14 cellular contexts compared by ENCODE assay signal in the genomic region with DNA sequence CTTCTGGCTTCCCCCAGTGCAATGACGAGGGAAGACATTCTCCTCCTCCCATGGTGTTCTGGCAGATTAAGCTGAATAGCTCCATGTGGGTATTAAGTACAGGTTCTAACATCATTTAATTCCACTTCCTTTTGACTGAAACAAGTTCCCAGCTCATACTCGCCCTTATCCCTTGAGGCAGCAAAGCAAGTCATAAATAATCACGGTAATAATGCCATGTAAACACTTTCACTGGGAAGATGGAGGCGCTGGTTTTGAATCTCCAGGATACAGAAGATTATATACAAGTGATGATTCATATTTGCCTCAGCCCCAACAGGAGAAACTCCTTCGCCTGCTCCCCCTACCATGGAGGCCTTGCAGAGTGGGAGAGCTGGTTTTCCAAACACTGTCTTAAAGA.
DNase-seq lines count a peak whose midpoint lies in the region; ATAC-seq and TF ChIP-seq lines count a peak whose summit lies in the region.
"Had no signal": no experiment of that assay in that cellular context is flagged by ENCODE, and none has a peak within 500 bp of the region (broad histone marks: within the 10 kb centered on the region; RNA-seq: fewer than 3 reads in every experiment).

No MANE protein-coding gene starts in this region.

- no peak for DNase-seq in AG04450 (ENCODE audit: low read depth, low spot score)
- peak; percentile 26 for DNase-seq in HT1080 (ENCODE audit: low read depth)
- peak; percentile 47 for DNase-seq in astrocyte of the spinal cord (ENCODE audit: low read depth, low spot score)
- DNase-seq in iris pigment epithelial cell (ENCODE audit: low read depth) = peak; percentile 67
- no peak for DNase-seq in C1 segment of cervical spinal cord (lab: John Stamatoyannopoulos, UW)
- DNase-seq in activated T-helper 1 cell treated with anti-CD3 and anti-CD28 coated beads, Interleukin-12 subunit alpha, Interleukin-12 subunit beta, Interleukin-2, Interleukin-4 antibody, amounts not matched to agents 30 ng/mL and 10 ng/mL and 1 ng/mL, durations not matched to agents 14 hours and 24 hours and 36 hours (ENCODE audit: low spot score) = no peak
- no peak for DNase-seq in DMS 273 (lab: John Stamatoyannopoulos, UW; ENCODE audit: unreplicated experiment)
- DNase-seq: activated naive CD8-positive, alpha-beta T cell treated with anti-CD3 and anti-CD28 coated beads, Interleukin-2, amount 50 U/mL, for 24 hours; activated T-cell treated with anti-CD3 and anti-CD28 coated beads for 4 hours; NCI-H1436; NK-92 treated with Interleukin-12 subunit alpha and Interleukin-12 subunit beta, amount 100 ng/mL, for 24 hours had no signal

- no peak overlapping the region for H3K4me3 ChIP-seq in AG04450 (ENCODE audit: low read depth, low read length)
- H3K4me3 ChIP-seq in astrocyte of the spinal cord (ENCODE audit: low read depth, low read length) = no peak overlapping the region

- H3K27ac Mint-ChIP-seq in activated T-helper 1 cell treated with anti-CD3 and anti-CD28 coated beads, Interleukin-12 subunit alpha, Interleukin-12 subunit beta, Interleukin-2, Interleukin-4 antibody, amounts not matched to agents 30 ng/mL and 10 ng/mL and 1 ng/mL, durations not matched to agents 14 hours and 24 hours and 36 hours = no peak overlapping the region
- H3K27ac Mint-ChIP-seq: activated naive CD8-positive, alpha-beta T cell treated with anti-CD3 and anti-CD28 coated beads, Interleukin-2, amount 50 U/mL, for 24 hours; dendritic cell treated with granulocyte-macrophage colony-stimulating factor and Interleukin-4, amounts not matched to agents 40 ng/mL and 50 ng/mL, for 4 days had no signal

- POLR2A ChIA-PET in AG04450 (lab: Yijun Ruan, JAX) = no interaction called here

- CTCF ChIA-PET in AG04450 (lab: Charles Lee) = no interaction called here

- TF ChIP-seq CTCF in AG04450 (IDR thresholded peaks at IDR 0.05; ENCODE audit: low read depth, low read length) (no peak), astrocyte of the spinal cord (IDR thresholded peaks at IDR 0.05; ENCODE audit: low read depth, low read length) (no peak)

- H3K36me3 Mint-ChIP-seq in activated T-helper 1 cell treated with anti-CD3 and anti-CD28 coated beads, Interleukin-12 subunit alpha, Interleukin-12 subunit beta, Interleukin-2, Interleukin-4 antibody, amounts not matched to agents 30 ng/mL and 10 ng/mL and 1 ng/mL, durations not matched to agents 14 hours and 24 hours and 36 hours (ENCODE audit: low read depth) = no peaks in the 10 kb centered on the region

- H3K27me3 ChIP-seq in AG04450 (ENCODE audit: control insufficient read depth, insufficient read depth, low read length) = peaks cover 25% of the 10 kb centered on the region

- no peaks in the 10 kb centered on the region for H3K9me3 Mint-ChIP-seq in activated T-helper 1 cell treated with anti-CD3 and anti-CD28 coated beads, Interleukin-12 subunit alpha, Interleukin-12 subunit beta, Interleukin-2, Interleukin-4 antibody, amounts not matched to agents 30 ng/mL and 10 ng/mL and 1 ng/mL, durations not matched to agents 14 hours and 24 hours and 36 hours
- H3K9me3 Mint-ChIP-seq: activated naive CD8-positive, alpha-beta T cell treated with anti-CD3 and anti-CD28 coated beads, Interleukin-2, amount 50 U/mL, for 24 hours; dendritic cell treated with granulocyte-macrophage colony-stimulating factor and Interleukin-4, amounts not matched to agents 40 ng/mL and 50 ng/mL, for 4 days had no signal

- peak overlapping the region; percentile 11 for H3K27ac ChIP-seq in AG04450 (ENCODE audit: low read depth, low read length)
- H3K27ac ChIP-seq: VCaP had no signal

- H3K9me3 ChIP-seq in AG04450 (ENCODE audit: control insufficient read depth, insufficient read depth, low read length) = no peaks in the 10 kb centered on the region

- in situ Hi-C loops in astrocyte of the spinal cord (cut with HindIII; ENCODE audit: low sequenced_read_pairs) = no loop called here

- no peak overlapping the region for H3K4me3 Mint-ChIP-seq in activated T-helper 1 cell treated with anti-CD3 and anti-CD28 coated beads, Interleukin-12 subunit alpha, Interleukin-12 subunit beta, Interleukin-2, Interleukin-4 antibody, amounts not matched to agents 30 ng/mL and 10 ng/mL and 1 ng/mL, durations not matched to agents 14 hours and 24 hours and 36 hours
- H3K4me3 Mint-ChIP-seq: activated naive CD8-positive, alpha-beta T cell treated with anti-CD3 and anti-CD28 coated beads, Interleukin-2, amount 50 U/mL, for 24 hours; dendritic cell treated with granulocyte-macrophage colony-stimulating factor and Interleukin-4, amounts not matched to agents 40 ng/mL and 50 ng/mL, for 4 days had no signal

- intact Hi-C loops in activated T-helper 1 cell treated with anti-CD3 and anti-CD28 coated beads, Interleukin-12 subunit alpha, Interleukin-12 subunit beta, Interleukin-2, Interleukin-4 antibody, amounts not matched to agents 30 ng/mL and 10 ng/mL and 1 ng/mL, durations not matched to agents 14 hours and 24 hours and 36 hours (cut with micrococcal nuclease) = no loop called here

- H3K27me3 Mint-ChIP-seq in activated T-helper 1 cell treated with anti-CD3 and anti-CD28 coated beads, Interleukin-12 subunit alpha, Interleukin-12 subunit beta, Interleukin-2, Interleukin-4 antibody, amounts not matched to agents 30 ng/mL and 10 ng/mL and 1 ng/mL, durations not matched to agents 14 hours and 24 hours and 36 hours (ENCODE audit: insufficient read depth) = no peaks in the 10 kb centered on the region

- H3K4me1 Mint-ChIP-seq in activated T-helper 1 cell treated with anti-CD3 and anti-CD28 coated beads, Interleukin-12 subunit alpha, Interleukin-12 subunit beta, Interleukin-2, Interleukin-4 antibody, amounts not matched to agents 30 ng/mL and 10 ng/mL and 1 ng/mL, durations not matched to agents 14 hours and 24 hours and 36 hours (ENCODE audit: low read depth) = no peaks in the 10 kb centered on the region
- H3K4me1 Mint-ChIP-seq: activated naive CD8-positive, alpha-beta T cell treated with anti-CD3 and anti-CD28 coated beads, Interleukin-2, amount 50 U/mL, for 24 hours had no signal

- no peak for ATAC-seq in HG03108 (IDR thresholded peaks at IDR 0.05; ENCODE audit: unreplicated experiment)
- ATAC-seq: activated naive CD8-positive, alpha-beta T cell treated with anti-CD3 and anti-CD28 coated beads, Interleukin-2, amount 50 U/mL, for 24 hours had no signal

Comparison
In these comparisons a context has a peak if more than half of its experiments do, and no peak if none do; other contexts are left out.
1. DNase-seq: peak in HT1080 (single experiment), astrocyte of the spinal cord (single experiment) and iris pigment epithelial cell (single experiment); none in AG04450 (single experiment), C1 segment of cervical spinal cord (0 of 14), activated T-helper 1 cell treated with anti-CD3 and anti-CD28 coated beads, Interleukin-12 subunit alpha, Interleukin-12 subunit beta, Interleukin-2, Interleukin-4 antibody, amounts not matched to agents 30 ng/mL and 10 ng/mL and 1 ng/mL, durations not matched to agents 14 hours and 24 hours and 36 hours (single experiment) and DMS 273 (single experiment).